In the genomic region with DNA sequence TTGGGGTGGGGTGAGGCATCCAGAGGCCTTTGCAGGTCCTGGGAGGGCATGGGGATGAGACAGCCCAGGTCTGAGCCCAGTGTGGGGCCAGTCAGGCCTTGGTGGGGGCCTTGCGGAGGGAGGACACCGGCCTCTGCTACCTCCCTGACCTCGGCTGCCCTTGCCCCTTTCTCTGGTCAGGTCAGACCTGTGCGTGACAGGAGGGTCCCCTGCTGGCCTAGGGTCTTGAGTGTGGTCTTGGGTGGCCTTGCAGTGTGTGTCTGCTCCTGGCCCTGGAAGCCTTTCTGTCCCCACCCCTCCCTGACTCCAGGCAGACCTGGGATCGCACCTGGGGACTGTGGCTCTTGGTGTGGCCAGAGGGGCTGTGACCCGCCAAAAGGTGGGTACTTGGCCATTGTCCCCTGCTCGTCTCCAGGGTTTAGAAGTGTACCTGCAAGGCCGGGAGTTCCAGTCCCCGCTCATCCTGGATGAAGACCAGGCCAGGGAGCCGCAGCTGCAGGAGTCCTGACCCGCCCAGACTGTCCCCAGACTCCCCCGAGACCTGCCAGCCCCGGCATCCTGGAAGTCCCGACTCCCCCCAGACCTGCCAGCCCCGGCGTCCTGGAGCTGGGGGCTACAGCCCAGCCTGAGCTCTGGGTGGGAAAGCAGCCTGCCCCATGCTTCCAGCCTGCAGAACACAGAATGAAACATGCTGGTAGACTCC, we compare ENCODE assay signal across 30 cellular contexts. TPM values are rescaled to one million over a fixed set of nuclear protein-coding genes. Genes with fewer than 3 reads are reported as not detected.
DNase-seq lines count a peak whose midpoint lies in the region; ATAC-seq and TF ChIP-seq lines count a peak whose summit lies in the region.
"Had no signal": no experiment of that assay in that cellular context is flagged by ENCODE, and none has a peak within 500 bp of the region (broad histone marks: within the 10 kb centered on the region; RNA-seq: fewer than 3 reads in every experiment).

No MANE protein-coding gene starts in this region.

- WGBS in sigmoid colon, 2 donors = 93 to 95% methylated on average over 16 of the region's 16 CpGs

- H3K9me3 ChIP-seq in A673 (ENCODE audit: low read depth, low read length, poor library complexity, severe bottlenecking) = no peaks in the 10 kb centered on the region
- no peaks in the 10 kb centered on the region for H3K9me3 ChIP-seq in sigmoid colon
- H3K9me3 ChIP-seq: gastrocnemius medialis, left lung, MG63, ovary, right lobe of liver had no signal

- H3K4me3 Mint-ChIP-seq in HFFc6 = no peak overlapping the region
- H3K4me3 Mint-ChIP-seq in dendritic cell treated with granulocyte-macrophage colony-stimulating factor and Interleukin-4, amounts not matched to agents 40 ng/mL and 50 ng/mL, for 4 days = no peak overlapping the region
- H3K4me3 Mint-ChIP-seq: activated CD4-positive, alpha-beta T cell treated with anti-CD3 and anti-CD28 coated beads for 36 hours; activated naive CD8-positive, alpha-beta T cell treated with anti-CD3 and anti-CD28 coated beads, Interleukin-2, amount 50 U/mL, for 24 hours; immature natural killer cell had no signal

- H3K27ac ChIP-seq in A673 (ENCODE audit: low read depth, low read length, poor library complexity, severe bottlenecking) (peak overlapping the region; percentile 67), sigmoid colon (peak overlapping the region in 1 of 4 donors; percentile 73)
- H3K27ac ChIP-seq: C4-2B, gastrocnemius medialis, ovary, right lobe of liver had no signal

- no peaks in the 10 kb centered on the region for H3K36me3 Mint-ChIP-seq in HFFc6 (ENCODE audit: low read depth)
- H3K36me3 Mint-ChIP-seq in dendritic cell treated with granulocyte-macrophage colony-stimulating factor and Interleukin-4, amounts not matched to agents 40 ng/mL and 50 ng/mL, for 4 days (ENCODE audit: low read depth) = peaks cover 74% of the 10 kb centered on the region
- H3K36me3 Mint-ChIP-seq: immature natural killer cell had no signal

- intact Hi-C loops in A673 (cut with micrococcal nuclease; ENCODE audit: unreplicated experiment) = no loop called here
- intact Hi-C loops in dendritic cell treated with granulocyte-macrophage colony-stimulating factor and Interleukin-4, amounts not matched to agents 40 ng/mL and 50 ng/mL, for 4 days (cut with micrococcal nuclease) = no loop called here
- intact Hi-C loops in sigmoid colon (cut with DNase I) = no loop called here

- H3K27me3 Mint-ChIP-seq in HFFc6 (ENCODE audit: insufficient read depth) = peaks cover 3% of the 10 kb centered on the region; the same call in 1 of the 2 replicates
- no peaks in the 10 kb centered on the region for H3K27me3 Mint-ChIP-seq in dendritic cell treated with granulocyte-macrophage colony-stimulating factor and Interleukin-4, amounts not matched to agents 40 ng/mL and 50 ng/mL, for 4 days
- H3K27me3 Mint-ChIP-seq: activated CD4-positive, alpha-beta T cell treated with anti-CD3 and anti-CD28 coated beads for 36 hours; activated naive CD8-positive, alpha-beta T cell treated with anti-CD3 and anti-CD28 coated beads, Interleukin-2, amount 50 U/mL, for 24 hours; naive thymus-derived CD4-positive, alpha-beta T cell had no signal

- H3K27me3 ChIP-seq in A673 (replicated peaks; ENCODE audit: insufficient read depth, low read depth, low read length, poor library complexity) (no peaks in the 10 kb centered on the region), sigmoid colon (peaks cover 15 to 45% (median 24%) of the 10 kb centered on the region in 3 donors)
- H3K27me3 ChIP-seq: MG63, ovary had no signal

- no peak for TF ChIP-seq CTCF in A673 (conservative IDR thresholded peaks at IDR 0.05; ENCODE audit: low read depth, low read length)
- TF ChIP-seq CTCF in HFFc6 (IDR thresholded peaks at IDR 0.05) = no peak
- no peak for TF ChIP-seq CTCF in sigmoid colon (IDR thresholded peaks at IDR 0.05)

- TF ChIP-seq EP300 in sigmoid colon (IDR thresholded peaks at IDR 0.05) = no peak

- no TSS peak for BruUV-seq in A673 (replicated peaks; lab: Mats Ljungman, UMichigan)

- H3K4me1 ChIP-seq in A673 (ENCODE audit: insufficient read depth, low read length, poor library complexity, severe bottlenecking) (peaks cover 19% of the 10 kb centered on the region), sigmoid colon (peaks cover 0 to 42% (median 38%) of the 10 kb centered on the region in 4 donors)

- CTCF ChIA-PET in A673 (lab: Charles Lee) = no interaction called here

- no peak overlapping the region for H3K4me3 ChIP-seq in A673 (ENCODE audit: low read depth, low read length, poor library complexity, severe bottlenecking)
- H3K4me3 ChIP-seq in sigmoid colon = no peak overlapping the region
- H3K4me3 ChIP-seq: gastrocnemius medialis, K562, left lung, MG63, ovary, right lobe of liver had no signal

- peak overlapping the region; percentile 94 for H3K27ac Mint-ChIP-seq in HFFc6
- H3K27ac Mint-ChIP-seq in dendritic cell treated with granulocyte-macrophage colony-stimulating factor and Interleukin-4, amounts not matched to agents 40 ng/mL and 50 ng/mL, for 4 days = peak overlapping the region; percentile 48
- H3K27ac Mint-ChIP-seq: activated CD4-positive, alpha-beta T cell treated with anti-CD3 and anti-CD28 coated beads for 36 hours; activated naive CD8-positive, alpha-beta T cell treated with anti-CD3 and anti-CD28 coated beads, Interleukin-2, amount 50 U/mL, for 24 hours; immature natural killer cell had no signal

- peaks cover 37% of the 10 kb centered on the region for H3K4me1 Mint-ChIP-seq in HFFc6 (ENCODE audit: low read depth)
- H3K4me1 Mint-ChIP-seq in dendritic cell treated with granulocyte-macrophage colony-stimulating factor and Interleukin-4, amounts not matched to agents 40 ng/mL and 50 ng/mL, for 4 days (ENCODE audit: low read depth) = peaks cover 62% of the 10 kb centered on the region

- POLR2A ChIA-PET in A673 (lab: Charles Lee; ENCODE audit: low non-redundant PET) = no interaction called here

- no peaks in the 10 kb centered on the region for H3K9me3 Mint-ChIP-seq in HFFc6
- no peaks in the 10 kb centered on the region for H3K9me3 Mint-ChIP-seq in dendritic cell treated with granulocyte-macrophage colony-stimulating factor and Interleukin-4, amounts not matched to agents 40 ng/mL and 50 ng/mL, for 4 days
- H3K9me3 Mint-ChIP-seq: activated naive CD8-positive, alpha-beta T cell treated with anti-CD3 and anti-CD28 coated beads, Interleukin-2, amount 50 U/mL, for 24 hours; immature natural killer cell; naive thymus-derived CD4-positive, alpha-beta T cell had no signal

- no peak for DNase-seq in A673 (ENCODE audit: low spot score)
- DNase-seq in HFFc6 = no peak
- peak; percentile 66 for DNase-seq in sigmoid colon
- DNase-seq in NCI-H748 (lab: John Stamatoyannopoulos, UW; ENCODE audit: unreplicated experiment) = no peak
- DNase-seq in NCI-H1048 (lab: John Stamatoyannopoulos, UW) = no peak
- DNase-seq: activated CD4-positive, alpha-beta T cell treated with anti-CD3 and anti-CD28 coated beads for 36 hours; activated gamma-delta T cell treated with Interleukin-2 at 50 U/mL for 16 hours; activated naive CD8-positive, alpha-beta T cell treated with anti-CD3 and anti-CD28 coated beads, Interleukin-2, amount 50 U/mL, for 24 hours; DMS 273 treated with DMSO at 0.1 percent for 48 hours; effector memory CD4-positive, alpha-beta T cell; erythroblast; gastrocnemius medialis; hippocampal formation; immature natural killer cell; MG63; naive thymus-derived CD4-positive, alpha-beta T cell; NCI-H1417 treated with DMSO at 0.1 percent for 48 hours; NCI-H524; NK-92 treated with Interleukin-12 subunit alpha and Interleukin-12 subunit beta, amount 100 ng/mL, for 24 hours; right lobe of liver; T-helper 1 cell had no signal

- ATAC-seq in HG03457 (IDR thresholded peaks at IDR 0.05; ENCODE audit: unreplicated experiment) (no peak), HG03439 (IDR thresholded peaks at IDR 0.05; ENCODE audit: unreplicated experiment) (no peak)
- ATAC-seq: activated CD4-positive, alpha-beta T cell treated with anti-CD3 and anti-CD28 coated beads for 36 hours; activated naive CD8-positive, alpha-beta T cell treated with anti-CD3 and anti-CD28 coated beads, Interleukin-2, amount 50 U/mL, for 24 hours; gastrocnemius medialis; K562; left lung; naive thymus-derived CD4-positive, alpha-beta T cell; Panc1; right lobe of liver had no signal

- TF ChIP-seq POLR2A in sigmoid colon (IDR thresholded peaks at IDR 0.05) = no peak

- H3K36me3 ChIP-seq in A673 (ENCODE audit: insufficient read depth, low read length, poor library complexity, severe bottlenecking) (peaks cover 5% of the 10 kb centered on the region), sigmoid colon (peaks cover 0 to 37% (median 0%) of the 10 kb centered on the region in 4 donors)
- H3K36me3 ChIP-seq: gastrocnemius medialis, ovary had no signal

RNA-seq across cellular contexts. Expression of a gene that starts 4.4 kb away (rescaled TPM):
- 48.6 and 54.9 TPM in 2 replicates for total RNA-seq in A673 (2021)
- total RNA-seq in HFFc6 (2021; fragmentation: NEBNext Ultra II Directional; extraction: Animal tissue kit (Norgen Biotek cat#: 25700)) = 10 to 100 TPM; 70.1 to 90.2 (median 77.6) TPM
- total RNA-seq in sigmoid colon = 10 to 100 TPM; 27.8 to 34.9 (median 28.7) TPM
- polyA plus RNA-seq in sigmoid colon = 10 to 100 TPM; 12.0 to 52.0 (median 14.1) TPM

RNA-seq across cellular contexts. Expression of a gene that starts 5.1 kb away (rescaled TPM):
- total RNA-seq in A673 (2021) (11.2 and 13.0 TPM in 2 replicates), sigmoid colon (1 to 10 TPM; 2.9 to 9.1 (median 4.8) TPM)
- 10 to 100 TPM in 5 of 6 experiments, 1 to 10 TPM in 1; 9.4 to 13.1 (median 10.6) TPM for total RNA-seq in HFFc6 (2021; fragmentation: NEBNext Ultra II Directional; extraction: Animal tissue kit (Norgen Biotek cat#: 25700))
- polyA plus RNA-seq in sigmoid colon = 1 to 10 TPM; 4.2 to 9.6 (median 6.0) TPM

RNA-seq across cellular contexts. Expression of a gene that starts 12.0 kb away (rescaled TPM):
- 30.6 and 33.7 TPM in 2 replicates for total RNA-seq in A673 (2021)
- total RNA-seq in HFFc6 (2021; fragmentation: NEBNext Ultra II Directional; extraction: Animal tissue kit (Norgen Biotek cat#: 25700)) = 10 to 100 TPM in 5 of 6 experiments, 1 to 10 TPM in 1; 7.7 to 14.8 (median 11.3) TPM
- under 1 TPM in 1 of 4 donors, not detected in 3; 0.81 TPM for total RNA-seq in sigmoid colon
- polyA plus RNA-seq in sigmoid colon = 10 to 100 TPM in 1 of 3 donors, 1 to 10 TPM in 2; 3.6 to 16.4 (median 3.7) TPM

RNA-seq across cellular contexts. Expression of a gene that starts 28.5 kb away (rescaled TPM):
- total RNA-seq in A673 (2021) (not detected in 2 replicates), sigmoid colon (1 to 10 TPM in 3 of 4 donors, not detected in 1; 1.2 to 2.2 (median 2.1) TPM)
- total RNA-seq in HFFc6 (2021; fragmentation: NEBNext Ultra II Directional; extraction: Animal tissue kit (Norgen Biotek cat#: 25700)) = under 1 TPM in 3 of 6 experiments, not detected in 3; 0.12 to 0.28 (median 0.16) TPM
- polyA plus RNA-seq in sigmoid colon = 1 to 10 TPM in 2 of 3 donors, under 1 TPM in 1; 0.92 to 6.4 (median 3.0) TPM
- total RNA-seq: naive thymus-derived CD4-positive, alpha-beta T cell; SK-MEL-5 had no signal
- polyA plus RNA-seq: immature natural killer cell; naive thymus-derived CD4-positive, alpha-beta T cell had no signal

RNA-seq across cellular contexts. Expression of a gene that starts 32.2 kb away (rescaled TPM):
- total RNA-seq in A673 (2021) (120 and 122 TPM in 2 replicates), sigmoid colon (100 to 1,000 TPM in 2 of 4 donors, 10 to 100 TPM in 2; 88.5 to 140 (median 111) TPM)
- total RNA-seq in HFFc6 (2021; fragmentation: NEBNext Ultra II Directional; extraction: Animal tissue kit (Norgen Biotek cat#: 25700)) = 10 to 100 TPM; 47.5 to 90.2 (median 51.1) TPM
- 100 to 1,000 TPM in 1 of 3 donors, 10 to 100 TPM in 2; 26.6 to 158 (median 36.6) TPM for polyA plus RNA-seq in sigmoid colon

Comparison
In these comparisons a context has a peak if more than half of its experiments do, and no peak if none do; other contexts are left out.
1. RNA of a gene that starts 12.0 kb away (total RNA-seq): 30.6 to 33.7 TPM in A673 and 7.7 to 14.8 TPM in HFFc6; 0.81 TPM in sigmoid colon; every median in the first group is over 4 times any median in the second.